ENCODE assay signal across 8 cellular contexts in genomic region chr1:1783320-1783719, GRCh38. TPM values are rescaled to one million over a fixed set of nuclear protein-coding genes. Genes with fewer than 3 reads are reported as not detected.
DNase-seq lines count a peak whose midpoint lies in the region; ATAC-seq and TF ChIP-seq lines count a peak whose summit lies in the region.

No MANE protein-coding gene starts in this region.

- H3K36me3 ChIP-seq in BLaER1 treated with 17β-estradiol and CSF1 and Interleukin-3, amounts not matched to agents 10 nM and 100 nM, result peaks cover 39 to 42% (median 39%) of the 10 kb centered on the region in 11 experiments
- H3K36me3 ChIP-seq in HUES64 (ENCODE audit: insufficient read depth, low read length) (peaks cover 37% of the 10 kb centered on the region), colonic mucosa (peaks cover 12% of the 10 kb centered on the region), neutrophil (peaks cover 39% of the 10 kb centered on the region)

- WGBS in HUES64, result 91% methylated on average over 8 of the region's 8 CpGs

- intact Hi-C loops in colonic mucosa (cut with DNase I), result no loop called here

- TF ChIP-seq CTCF in colonic mucosa (IDR thresholded peaks at IDR 0.05), result no peak
- TF ChIP-seq CTCF in neutrophil (IDR thresholded peaks at IDR 0.05), result no peak

- peaks cover 76 to 99% (median 95%) of the 10 kb centered on the region in 10 experiments for H3K4me1 ChIP-seq in BLaER1 treated with 17β-estradiol and CSF1 and Interleukin-3, amounts not matched to agents 10 nM and 100 nM
- H3K4me1 ChIP-seq in HUES64 (ENCODE audit: insufficient read depth, low read length) (peaks cover 27% of the 10 kb centered on the region), colonic mucosa (peaks cover 38% of the 10 kb centered on the region), neutrophil (ENCODE audit: control insufficient read depth in 1 of 2, insufficient read depth in 1 of 2, low read depth in 1 of 2, low read length in 1 of 2) (peaks cover 44 to 50% of the 10 kb centered on the region in 2 experiments)

- H3K4me3 ChIP-seq in BLaER1 treated with 17β-estradiol and CSF1 and Interleukin-3, amounts not matched to agents 10 nM and 100 nM, result peak overlapping the region in 6 of 10 experiments; percentile 1 to 97 (median 15); a peak in 8 of 20 replicates
- H3K4me3 ChIP-seq in HUES64 (ENCODE audit: low read length), result no peak overlapping the region
- no peak overlapping the region for H3K4me3 ChIP-seq in colonic mucosa
- H3K4me3 ChIP-seq in neutrophil (ENCODE audit: low read depth in 1 of 2, low read length in 1 of 2), result peak overlapping the region; percentile 79 to 100

- peak overlapping the region; percentile 86 to 99 (median 95) for H3K4me2 ChIP-seq in BLaER1 treated with 17β-estradiol and CSF1 and Interleukin-3, amounts not matched to agents 10 nM and 100 nM

- H3K9me3 ChIP-seq in BLaER1 treated with 17β-estradiol and CSF1 and Interleukin-3, amounts not matched to agents 10 nM and 100 nM (replicated peaks in 1 of 11), result no peaks in the 10 kb centered on the region
- H3K9me3 ChIP-seq in HUES64 (ENCODE audit: insufficient read depth, low read depth, low read length), result no peaks in the 10 kb centered on the region
- H3K9me3 ChIP-seq in colonic mucosa, result no peaks in the 10 kb centered on the region
- H3K9me3 ChIP-seq in neutrophil, result no peaks in the 10 kb centered on the region

- H3K27ac ChIP-seq in BLaER1 treated with 17β-estradiol and CSF1 and Interleukin-3, amounts not matched to agents 10 nM and 100 nM, result peak overlapping the region; percentile 19 to 100 (median 99); a peak in 21 of 22 replicates
- 0 out of 2 replicates have a peak overlapping the region, but pooled peaks have one; percentile 9 for H3K27ac ChIP-seq in HUES64 (ENCODE audit: low read depth, low read length)
- H3K27ac ChIP-seq in colonic mucosa, result peak overlapping the region; percentile 94
- H3K27ac ChIP-seq in neutrophil, result peak overlapping the region; percentile 99

- peaks cover 11 to 58% (median 36%) of the 10 kb centered on the region in 11 experiments; a peak in 21 of 22 replicates for H4K20me1 ChIP-seq in BLaER1 treated with 17β-estradiol and CSF1 and Interleukin-3, amounts not matched to agents 10 nM and 100 nM

- DNase-seq in colonic mucosa (peak; percentile 49), NK-92 (lab: John Stamatoyannopoulos, UW; ENCODE audit: unreplicated experiment) (no peak), RKO (ENCODE audit: low spot score) (no peak), NCI-H345 (lab: John Stamatoyannopoulos, UW) (no peak)

- H3K27me3 ChIP-seq in BLaER1 treated with 17β-estradiol and CSF1 and Interleukin-3, amounts not matched to agents 10 nM and 100 nM, result no peaks in the 10 kb centered on the region
- no peaks in the 10 kb centered on the region for H3K27me3 ChIP-seq in HUES64 (ENCODE audit: insufficient read depth, low read length)
- H3K27me3 ChIP-seq in colonic mucosa, result no peaks in the 10 kb centered on the region
- no peaks in the 10 kb centered on the region for H3K27me3 ChIP-seq in neutrophil

- peak overlapping the region; percentile 61 to 100 (median 98) for H3K9ac ChIP-seq in BLaER1 treated with 17β-estradiol and CSF1 and Interleukin-3, amounts not matched to agents 10 nM and 100 nM
- H3K9ac ChIP-seq in HUES64 (ENCODE audit: low read depth, low read length), result 0 out of 2 replicates have a peak overlapping the region, but pooled peaks have one; percentile 41
- H3K9ac ChIP-seq in colonic mucosa (ENCODE audit: low read depth in 2 of 2, low read length in 2 of 2), result peak overlapping the region; percentile 45 to 94

- no peak for ATAC-seq in GM18867 (IDR thresholded peaks at IDR 0.05; ENCODE audit: unreplicated experiment)

RNA-seq across cellular contexts. Expression of gene NADK, which starts 5.0 kb away (rescaled TPM):
- 39.5 TPM for polyA plus RNA-seq in HUES64 (2013, experiment 1 of 2)
- polyA plus RNA-seq in HUES64 (2013, experiment 2 of 2), result 35.2 TPM
- total RNA-seq in colonic mucosa, result 100 to 1,000 TPM; 122 to 146 TPM

RNA-seq across cellular contexts. Expression of gene CDK11A, which starts 59.2 kb away (rescaled TPM):
- 18.7 TPM for polyA plus RNA-seq in HUES64 (2013, experiment 1 of 2)
- 18.1 TPM for polyA plus RNA-seq in HUES64 (2013, experiment 2 of 2)
- total RNA-seq in colonic mucosa, result 10 to 100 TPM; 52.2 to 58.5 TPM

Comparison
In these comparisons a context has a peak if more than half of its experiments do, and no peak if none do; other contexts are left out.
1. H3K27ac ChIP-seq: peak in every context shown above with its lines; median percentile 99 in BLaER1 treated with 17β-estradiol and CSF1 and Interleukin-3, amounts not matched to agents 10 nM and 100 nM; 99 in neutrophil; 94 in colonic mucosa; 9 in HUES64.
2. H3K4me3 ChIP-seq: peak in BLaER1 treated with 17β-estradiol and CSF1 and Interleukin-3, amounts not matched to agents 10 nM and 100 nM (6 of 10) and neutrophil (2 of 2); none in HUES64 (single experiment) and colonic mucosa (single experiment).
3. H3K9ac ChIP-seq: peak in every context shown above with its lines; median percentile 98 in BLaER1 treated with 17β-estradiol and CSF1 and Interleukin-3, amounts not matched to agents 10 nM and 100 nM; 70 in colonic mucosa; 41 in HUES64.